ENCODE assay signal across 10 cellular contexts in the genomic region with DNA sequence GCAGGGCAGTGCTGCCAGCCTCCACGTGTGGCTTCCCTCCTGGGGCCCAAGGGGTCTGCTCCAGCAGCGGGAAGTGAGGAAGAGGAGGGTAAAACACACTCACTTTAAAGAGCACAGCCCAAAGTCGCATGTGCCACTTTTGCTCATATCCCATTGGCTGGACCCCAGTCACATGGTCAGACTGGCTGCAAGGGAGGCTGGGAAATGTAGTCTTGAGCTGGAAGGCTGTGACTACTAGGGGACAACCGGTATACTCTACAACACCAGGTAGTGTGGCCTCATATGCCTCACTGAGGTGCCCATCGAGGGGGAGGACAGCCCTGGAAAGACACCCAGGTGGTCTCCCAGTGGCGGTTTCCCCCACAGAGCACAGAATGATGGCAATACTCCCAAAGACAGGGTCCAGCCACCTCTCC. TPM values are rescaled to one million over a fixed set of nuclear protein-coding genes. Genes with fewer than 3 reads are reported as not detected.
DNase-seq lines count a peak whose midpoint lies in the region; ATAC-seq and TF ChIP-seq lines count a peak whose summit lies in the region.
"Had no signal": no experiment of that assay in that cellular context is flagged by ENCODE, and none has a peak within 500 bp of the region (broad histone marks: within the 10 kb centered on the region; RNA-seq: fewer than 3 reads in every experiment).

No MANE protein-coding gene starts in this region.

- no peaks in the 10 kb centered on the region for H3K36me3 Mint-ChIP-seq in activated T-helper 17 cell treated with anti-CD3 and anti-CD28 coated beads, Interleukin-2, amount 50 U/mL, for 72 hours (ENCODE audit: low read depth)
- H3K36me3 Mint-ChIP-seq in glutamatergic neuron (ENCODE audit: unreplicated experiment) = peaks cover 5% of the 10 kb centered on the region

- no peaks in the 10 kb centered on the region for H4K20me1 ChIP-seq in OCI-LY7 (ENCODE audit: insufficient read depth, low read length)

- H3K27ac Mint-ChIP-seq in activated T-helper 17 cell treated with anti-CD3 and anti-CD28 coated beads, Interleukin-2, amount 50 U/mL, for 72 hours = no peak overlapping the region
- no peak overlapping the region for H3K27ac Mint-ChIP-seq in glutamatergic neuron (ENCODE audit: unreplicated experiment)
- H3K27ac Mint-ChIP-seq: nephron had no signal

- no peaks in the 10 kb centered on the region for H3K9me3 ChIP-seq in OCI-LY7 (ENCODE audit: low read length)

- no peak overlapping the region for H3K4me3 ChIP-seq in OCI-LY7 (ENCODE audit: low read depth, low read length, poor library complexity, severe bottlenecking)

- no TSS peak for BruUV-seq in OCI-LY7 (replicated peaks; lab: Mats Ljungman, UMichigan)

- peaks cover 5% of the 10 kb centered on the region for H3K4me1 ChIP-seq in OCI-LY7 (ENCODE audit: insufficient read depth, low read length, poor library complexity, severe bottlenecking)

- H3K36me3 ChIP-seq in OCI-LY7 (ENCODE audit: insufficient read depth, low read length) = no peaks in the 10 kb centered on the region

- DNase-seq in DMS 273 (lab: John Stamatoyannopoulos, UW; ENCODE audit: unreplicated experiment) (peak; percentile 86), DMS 273 treated with DMSO at 0.1 percent for 48 hours (lab: John Stamatoyannopoulos, UW) (no peak), OCI-LY7 (ENCODE audit: low spot score) (peak; percentile 83), glutamatergic neuron (peak; percentile 75), putamen (ENCODE audit: low spot score) (peak; percentile 67)

- H3K4me1 Mint-ChIP-seq in activated T-helper 17 cell treated with anti-CD3 and anti-CD28 coated beads, Interleukin-2, amount 50 U/mL, for 72 hours = no peaks in the 10 kb centered on the region
- peaks cover 22% of the 10 kb centered on the region for H3K4me1 Mint-ChIP-seq in glutamatergic neuron (ENCODE audit: low read depth, unreplicated experiment)
- H3K4me1 Mint-ChIP-seq: nephron had no signal

- no peak overlapping the region for H3K4me3 Mint-ChIP-seq in activated T-helper 17 cell treated with anti-CD3 and anti-CD28 coated beads, Interleukin-2, amount 50 U/mL, for 72 hours
- H3K4me3 Mint-ChIP-seq in glutamatergic neuron (ENCODE audit: unreplicated experiment) = no peak overlapping the region
- H3K4me3 Mint-ChIP-seq: nephron had no signal

- peak; percentile 94 for ATAC-seq in activated T-helper 17 cell treated with anti-CD3 and anti-CD28 coated beads, Interleukin-2, amount 50 U/mL, for 72 hours (replicated peaks)
- ATAC-seq in GM21423 (IDR thresholded peaks at IDR 0.05; ENCODE audit: unreplicated experiment) (no peak), HG02840 (IDR thresholded peaks at IDR 0.05; ENCODE audit: low FRiP score, unreplicated experiment) (no peak)

- H3K79me2 ChIP-seq in OCI-LY7 (ENCODE audit: insufficient read depth, low read depth, low read length) = no peaks in the 10 kb centered on the region

- H3K9me2 ChIP-seq in OCI-LY7 (ENCODE audit: insufficient read depth, low read length) = no peaks in the 10 kb centered on the region

- intact Hi-C loops in OCI-LY7 (cut with micrococcal nuclease; ENCODE audit: unreplicated experiment) = no loop called here

- peaks cover 10% of the 10 kb centered on the region for H3K27me3 Mint-ChIP-seq in activated T-helper 17 cell treated with anti-CD3 and anti-CD28 coated beads, Interleukin-2, amount 50 U/mL, for 72 hours
- H3K27me3 Mint-ChIP-seq in glutamatergic neuron (ENCODE audit: unreplicated experiment) = peaks cover 2% of the 10 kb centered on the region

- H2AFZ ChIP-seq in OCI-LY7 (ENCODE audit: low read length) = peak overlapping the region; percentile 92

- H3K27ac ChIP-seq in OCI-LY7 (ENCODE audit: low read depth, low read length, poor library complexity, severe bottlenecking) = no peak overlapping the region
- H3K27ac ChIP-seq: 22Rv1 had no signal

- no peaks in the 10 kb centered on the region for H3K9me3 Mint-ChIP-seq in activated T-helper 17 cell treated with anti-CD3 and anti-CD28 coated beads, Interleukin-2, amount 50 U/mL, for 72 hours
- H3K9me3 Mint-ChIP-seq in glutamatergic neuron (ENCODE audit: unreplicated experiment) = peaks cover 1% of the 10 kb centered on the region

- H3K4me2 ChIP-seq in OCI-LY7 (ENCODE audit: low read length) = peak overlapping the region; percentile 32

- POLR2A ChIA-PET in OCI-LY7 (lab: Charles Lee) = interaction anchor here (1.0 kb wide), 1 partner anchor 14 kb away, joined by 3 read pairs; no protein-coding TSS in a partner anchor

- TF ChIP-seq CTCF in OCI-LY7 (conservative IDR thresholded peaks at IDR 0.05; ENCODE audit: low read length) (no peak), glutamatergic neuron (IDR thresholded peaks at IDR 0.05; ENCODE audit: partially characterized antibody, unreplicated experiment) (no peak)

- CTCF ChIA-PET in OCI-LY7 (lab: Charles Lee; ENCODE audit: unreplicated experiment) = no interaction called here

RNA-seq across cellular contexts. Expression of gene CAMK2N1, which starts 45.2 kb away (rescaled TPM):
- not detected in 2 replicates for total RNA-seq in OCI-LY7 (2014; rRNA removed; shearing (Covaris generic))
- total RNA-seq in OCI-LY7 (2022) (not detected in 2 replicates), glutamatergic neuron (ENCODE audit: unreplicated experiment) (120 TPM)
- total RNA-seq in activated T-helper 17 cell treated with anti-CD3 and anti-CD28 coated beads, Interleukin-2, amount 50 U/mL, for 72 hours = under 1 TPM; 0.30 to 0.53 TPM

Comparison
In these comparisons a context has a peak if more than half of its experiments do, and no peak if none do; other contexts are left out.
1. RNA of gene CAMK2N1, which starts 45.2 kb away (total RNA-seq): 120 TPM in glutamatergic neuron (single experiment); 0.30 to 0.53 TPM in activated T-helper 17 cell treated with anti-CD3 and anti-CD28 coated beads, Interleukin-2, amount 50 U/mL, for 72 hours and not detected in OCI-LY7; every median in the first group is over 10 times any median in the second.